ENCODE assay signal across 8 cellular contexts in genomic region chr17:19728114-19728495, GRCh38. TPM values are rescaled to one million over a fixed set of nuclear protein-coding genes. Genes with fewer than 3 reads are reported as not detected.
A peak's percentile ranks its signal among the peaks of the same experiment; 100 is the strongest.
DNase-seq lines count a peak whose midpoint lies in the region; ATAC-seq and TF ChIP-seq lines count a peak whose summit lies in the region.

No MANE protein-coding gene starts in this region.

- ATAC-seq in GM19397 (IDR thresholded peaks at IDR 0.05; ENCODE audit: unreplicated experiment) (no peak), GM19324 (IDR thresholded peaks at IDR 0.05; ENCODE audit: low FRiP score, unreplicated experiment) (no peak)

- intact Hi-C loops in posterior cingulate gyrus (cut with DNase I): no loop called here

- DNase-seq in GM04504 (ENCODE audit: low read depth) (peak; percentile 90), RPMI8226 (peak; percentile 90), fibroblast of the aortic adventitia (ENCODE audit: low read depth) (peak; percentile 87), posterior cingulate gyrus (peak; percentile 57 to 97 (median 74))
- no peak for DNase-seq in activated CD4-positive, alpha-beta T cell treated with anti-CD3 and anti-CD28 coated beads for 4 hours
- no peak for DNase-seq in activated CD4-positive, alpha-beta T cell treated with anti-CD3 and anti-CD28 coated beads for 1 hour

- TF ChIP-seq CTCF in fibroblast of the aortic adventitia (IDR thresholded peaks at IDR 0.05; ENCODE audit: insufficient read depth, low read length): no peak

- no peak overlapping the region for H3K4me3 ChIP-seq in fibroblast of the aortic adventitia (ENCODE audit: low read depth, low read length)

RNA-seq across cellular contexts. Expression of gene SLC47A2, which starts 11.7 kb away (rescaled TPM):
- total RNA-seq in fibroblast of the aortic adventitia (ENCODE audit: low replicate concordance): 0.33 TPM in 1 of 2 replicates, not detected in the other

RNA-seq across cellular contexts. Expression of gene ALDH3A1, which starts 20.0 kb away (rescaled TPM):
- 0.54 TPM in 1 of 2 replicates, not detected in the other for total RNA-seq in fibroblast of the aortic adventitia (ENCODE audit: low replicate concordance)

Comparison
In these comparisons a context has a peak if more than half of its experiments do, and no peak if none do; other contexts are left out.
1. DNase-seq: peak in GM04504 (single experiment), RPMI8226 (single experiment), fibroblast of the aortic adventitia (single experiment) and posterior cingulate gyrus (10 of 10); none in activated CD4-positive, alpha-beta T cell treated with anti-CD3 and anti-CD28 coated beads for 4 hours (0 of 2) and activated CD4-positive, alpha-beta T cell treated with anti-CD3 and anti-CD28 coated beads for 1 hour (single experiment).